ENCODE assay signal across 1 cellular context in the genomic region with DNA sequence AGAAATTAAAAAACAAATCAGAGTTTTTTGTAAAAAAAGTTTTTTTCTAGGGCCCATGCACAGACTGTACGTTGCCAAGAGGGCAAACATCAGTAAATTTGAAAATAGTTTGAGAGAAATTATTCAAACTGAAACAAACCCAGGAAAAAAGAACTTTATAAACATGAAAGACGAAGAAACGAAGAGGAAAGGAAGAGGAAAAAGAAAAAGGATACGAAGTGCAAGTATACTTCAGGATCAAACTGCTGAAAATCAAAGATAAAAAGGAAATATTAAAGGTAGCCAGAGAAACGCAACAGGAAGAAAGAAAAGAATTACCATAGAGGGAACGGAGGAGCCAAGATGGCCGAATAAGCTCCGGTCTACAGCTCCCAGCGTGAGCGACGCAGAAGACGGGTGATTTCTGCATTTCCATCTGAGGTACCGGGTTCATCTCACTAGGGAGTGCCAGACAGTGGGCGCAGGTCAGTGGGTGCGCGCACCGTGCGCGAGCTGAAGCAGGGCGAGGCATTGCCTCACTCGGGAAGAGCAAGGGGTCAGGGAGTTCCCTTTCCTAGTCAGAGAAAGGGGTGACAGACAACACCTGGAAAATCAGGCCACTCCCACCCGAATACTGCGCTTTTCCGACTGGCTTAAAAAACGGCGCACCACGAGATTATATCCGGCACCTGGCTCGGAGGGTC.
TF ChIP-seq lines count a peak whose summit lies in the region.

No MANE protein-coding gene starts in this region.

TF ChIP-seq in H1, 55 proteins besides CTCF, POLR2A, EP300 and RAD21:
- TF ChIP-seq YY1 (IDR thresholded peaks at IDR 0.05; ENCODE audit: low read depth, low read length), result peak; percentile 77
- TF ChIP-seq ASH2L (IDR thresholded peaks at IDR 0.05; ENCODE audit: low read length), result peak; percentile 26
TF ChIP-seq in H1: peak in this region for 2; not testable (repeated sequence) for 53.
